Comparison of ENCODE assay signal across 22 cellular contexts in the genomic region with DNA sequence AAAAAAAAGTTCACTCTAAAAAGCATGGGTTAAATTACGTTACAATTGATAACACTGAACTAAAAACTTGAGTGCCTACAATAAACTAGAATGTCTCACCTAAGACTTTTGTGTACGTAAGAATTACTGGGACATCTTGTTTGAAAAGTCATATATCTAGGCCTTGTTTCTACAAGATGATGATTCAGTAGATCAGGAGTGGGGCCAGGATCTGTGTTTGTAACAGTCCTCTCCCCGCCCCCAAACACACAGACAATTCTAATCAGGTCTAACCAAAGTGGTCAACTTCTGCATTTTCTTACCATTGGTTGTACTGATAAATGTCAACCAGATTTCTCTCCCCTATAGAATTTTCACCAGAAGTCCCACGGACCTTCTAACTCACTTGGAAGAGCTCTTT. TPM values are rescaled to one million over a fixed set of nuclear protein-coding genes. Genes with fewer than 3 reads are reported as not detected.
DNase-seq lines count a peak whose midpoint lies in the region; ATAC-seq and TF ChIP-seq lines count a peak whose summit lies in the region.
"Had no signal": no experiment of that assay in that cellular context is flagged by ENCODE, and none has a peak within 500 bp of the region (broad histone marks: within the 10 kb centered on the region; RNA-seq: fewer than 3 reads in every experiment).

No MANE protein-coding gene starts in this region.

- no peaks in the 10 kb centered on the region for H3K36me3 ChIP-seq in HCT116 (ENCODE audit: control insufficient read depth in 1 of 2, insufficient read depth in 2 of 2, low read length in 2 of 2)
- H3K36me3 ChIP-seq in PC-9 (ENCODE audit: low read depth), result no peaks in the 10 kb centered on the region
- H3K36me3 ChIP-seq: HAP-1 had no signal

- H3K79me2 ChIP-seq in HCT116 (ENCODE audit: insufficient read depth, low read length) (no peaks in the 10 kb centered on the region), PC-9 (ENCODE audit: low read depth) (no peaks in the 10 kb centered on the region)

- no peak for TF ChIP-seq RAD21 in HCT116 (IDR thresholded peaks at IDR 0.05; ENCODE audit: low read depth)

- H3K4me3 ChIP-seq in HCT116 (replicated peaks in 1 of 2; ENCODE audit: low read depth in 1 of 2, low read length in 2 of 2) (peak overlapping the region in 1 of 2 experiments; percentile 59; a peak in 1 of 4 replicates), PC-9 (no peak overlapping the region; the same call in 1 of the 2 replicates), astrocyte of the spinal cord (ENCODE audit: low read depth, low read length) (no peak overlapping the region)
- H3K4me3 ChIP-seq: A549, GM23248, HAP-1 had no signal

- BruUV-seq in HCT116 (replicated peaks; lab: Mats Ljungman, UMichigan), result no TSS peak
- no TSS peak for BruUV-seq in PC-9 (replicated peaks; lab: Mats Ljungman, UMichigan)

- no peak for ATAC-seq in HCT116
- ATAC-seq: SK-N-SH treated with all-trans-retinoic acid at 6 μM for 48 hours had no signal

- no peaks in the 10 kb centered on the region for H3K9me3 ChIP-seq in HCT116 (ENCODE audit: control insufficient read depth in 1 of 2, insufficient read depth in 1 of 2, low read depth in 1 of 2, low read length in 2 of 2)
- H3K9me3 ChIP-seq in PC-9 (ENCODE audit: insufficient read depth, low read depth), result no peaks in the 10 kb centered on the region; the same call in 1 of the 2 replicates
- H3K9me3 ChIP-seq: A549, HAP-1 had no signal

- H3F3A ChIP-seq in PC-9 (ENCODE audit: insufficient read depth, low read depth), result peaks cover 11% of the 10 kb centered on the region; the same call in 1 of the 2 replicates

- H3K9me2 ChIP-seq in HCT116 (ENCODE audit: insufficient read depth) (no peaks in the 10 kb centered on the region), PC-9 (ENCODE audit: insufficient read depth) (no peaks in the 10 kb centered on the region)

- DNase-seq in HCT116 (ENCODE audit: low read depth, low spot score) (no peak), PC-9 (no peak), astrocyte of the spinal cord (ENCODE audit: low read depth, low spot score) (peak; percentile 12), iris pigment epithelial cell (ENCODE audit: low read depth) (peak; percentile 21), kidney tubule cell (ENCODE audit: low spot score) (no peak), DMS 273 treated with DMSO at 0.1 percent for 48 hours (lab: John Stamatoyannopoulos, UW) (no peak), LoVo (ENCODE audit: low spot score) (no peak), cerebellum (ENCODE audit: low spot score) (no peak)
- DNase-seq: CD4-positive, alpha-beta T cell; COR-L47; DMS153; GM23248; MV-4-11; NCI-H1417; NCI-H1694 treated with DMSO at 0.1 percent for 48 hours; NCI-H2081 treated with DMSO at 0.1 percent for 48 hours; NCI-H446; NCI-H526 treated with DMSO at 0.1 percent for 48 hours had no signal

- H3K4me2 ChIP-seq in HCT116 (ENCODE audit: low read length), result peak overlapping the region; percentile 95
- H3K4me2 ChIP-seq in PC-9, result peak overlapping the region; percentile 90
- H3K4me2 ChIP-seq: KMS-11 had no signal

- H3K4me1 ChIP-seq in HCT116 (ENCODE audit: control insufficient read depth in 1 of 2, insufficient read depth in 2 of 2, low read length in 2 of 2) (peaks cover 15 to 23% of the 10 kb centered on the region in 2 experiments), PC-9 (replicated peaks; ENCODE audit: insufficient read depth) (peaks cover 36% of the 10 kb centered on the region)
- H3K4me1 ChIP-seq: HAP-1 had no signal

- intact Hi-C loops in HCT116 (cut with micrococcal nuclease), result no loop called here
- intact Hi-C loops in PC-9 (cut with micrococcal nuclease; ENCODE audit: unreplicated experiment), result no loop called here

- H2AFZ ChIP-seq in HCT116 (ENCODE audit: low read depth, low read length, poor library complexity, severe bottlenecking) (no peak overlapping the region), PC-9 (no peak overlapping the region)
- H2AFZ ChIP-seq: GM23248 had no signal

- H3K27ac ChIP-seq in HCT116 (ENCODE audit: low read depth, low read length), result no peak overlapping the region
- peak overlapping the region; percentile 86 for H3K27ac ChIP-seq in PC-9
- H3K27ac ChIP-seq: GM23248, KMS-11 had no signal

- RAD21 ChIA-PET in HCT116 (lab: Charles Lee; ENCODE audit: low non-redundant PET in 1 of 2, low total read pairs in 2 of 2, uncharacterized antibody in 2 of 2, unreplicated experiment in 2 of 2), result no interaction called here

- CTCF ChIA-PET in HCT116 (lab: Charles Lee) (no interaction called here), PC-9 (lab: Charles Lee) (no interaction called here)

- in situ Hi-C loops in astrocyte of the spinal cord (cut with HindIII; ENCODE audit: low sequenced_read_pairs), result no loop called here

- 0 out of 2 replicates have a peak overlapping the region, but pooled peaks have one; percentile 59 for H3K9ac ChIP-seq in HCT116 (ENCODE audit: low read length)
- H3K9ac ChIP-seq: GM23248, KMS-11 had no signal

- H3K27me3 ChIP-seq in HCT116 (ENCODE audit: insufficient read depth, low read length), result no peaks in the 10 kb centered on the region
- H3K27me3 ChIP-seq in PC-9 (ENCODE audit: insufficient read depth, low read depth), result no peaks in the 10 kb centered on the region

- POLR2A ChIA-PET in HCT116 (lab: Charles Lee) (no interaction called here), PC-9 (lab: Charles Lee; ENCODE audit: unreplicated experiment) (no interaction called here)

- TF ChIP-seq CTCF in HCT116 (IDR thresholded peaks at IDR 0.05 in 2 of 3, conservative IDR thresholded peaks at IDR 0.05 in 1 of 3; ENCODE audit: borderline replicate concordance in 1 of 3, insufficient read depth in 1 of 3, low read depth in 2 of 3, low read length in 2 of 3), result no peak
- no peak for TF ChIP-seq CTCF in PC-9 (conservative IDR thresholded peaks at IDR 0.05)
- TF ChIP-seq CTCF in astrocyte of the spinal cord (IDR thresholded peaks at IDR 0.05; ENCODE audit: low read depth, low read length), result no peak

- TF ChIP-seq POLR2A in HCT116 (IDR thresholded peaks at IDR 0.05; ENCODE audit: borderline replicate concordance, extremely low read depth, insufficient read depth, insufficient read length), result no peak

- H4K20me1 ChIP-seq in HCT116 (ENCODE audit: insufficient read depth), result no peaks in the 10 kb centered on the region
- no peaks in the 10 kb centered on the region for H4K20me1 ChIP-seq in PC-9 (ENCODE audit: insufficient read depth)

TF ChIP-seq in HCT116, 20 proteins besides CTCF, POLR2A, EP300 and RAD21:
- no peak for TF ChIP-seq FOSL1 (IDR thresholded peaks at IDR 0.05; ENCODE audit: low read depth)
- TF ChIP-seq EGR1 (IDR thresholded peaks at IDR 0.05; ENCODE audit: low read depth), result no peak
- TF ChIP-seq POLR2AphosphoS5 (IDR thresholded peaks at IDR 0.05; ENCODE audit: low read depth, low read length), result no peak
- TF ChIP-seq CBX3 (IDR thresholded peaks at IDR 0.05; ENCODE audit: low read depth), result no peak
- TF ChIP-seq ELF1 (IDR thresholded peaks at IDR 0.05; ENCODE audit: borderline replicate concordance, low read depth), result no peak
- no peak for TF ChIP-seq EZH2phosphoT487 (IDR thresholded peaks at IDR 0.05; ENCODE audit: borderline replicate concordance)
- no peak for TF ChIP-seq ZNF274 (IDR thresholded peaks at IDR 0.05; ENCODE audit: low read depth, low read length)
- TF ChIP-seq YY1 (IDR thresholded peaks at IDR 0.05; ENCODE audit: extremely low read depth, insufficient replicate concordance, low read depth, low read length), result no peak
- no peak for TF ChIP-seq EZH2 (IDR thresholded peaks at IDR 0.05)
- no peak for TF ChIP-seq CEBPB (IDR thresholded peaks at IDR 0.05; ENCODE audit: low read depth)
- TF ChIP-seq SIN3A (IDR thresholded peaks at IDR 0.05; ENCODE audit: low read depth), result no peak
- no peak for TF ChIP-seq SP1 (IDR thresholded peaks at IDR 0.05; ENCODE audit: low read depth)
- TF ChIP-seq, protein P1, sequence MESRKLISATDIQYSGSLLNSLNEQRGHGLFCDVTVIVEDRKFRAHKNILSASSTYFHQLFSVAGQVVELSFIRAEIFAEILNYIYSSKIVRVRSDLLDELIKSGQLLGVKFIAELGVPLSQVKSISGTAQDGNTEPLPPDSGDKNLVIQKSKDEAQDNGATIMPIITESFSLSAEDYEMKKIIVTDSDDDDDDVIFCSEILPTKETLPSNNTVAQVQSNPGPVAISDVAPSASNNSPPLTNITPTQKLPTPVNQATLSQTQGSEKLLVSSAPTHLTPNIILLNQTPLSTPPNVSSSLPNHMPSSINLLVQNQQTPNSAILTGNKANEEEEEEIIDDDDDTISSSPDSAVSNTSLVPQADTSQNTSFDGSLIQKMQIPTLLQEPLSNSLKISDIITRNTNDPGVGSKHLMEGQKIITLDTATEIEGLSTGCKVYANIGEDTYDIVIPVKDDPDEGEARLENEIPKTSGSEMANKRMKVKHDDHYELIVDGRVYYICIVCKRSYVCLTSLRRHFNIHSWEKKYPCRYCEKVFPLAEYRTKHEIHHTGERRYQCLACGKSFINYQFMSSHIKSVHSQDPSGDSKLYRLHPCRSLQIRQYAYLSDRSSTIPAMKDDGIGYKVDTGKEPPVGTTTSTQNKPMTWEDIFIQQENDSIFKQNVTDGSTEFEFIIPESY (IDR thresholded peaks at IDR 0.05; ENCODE audit: extremely low read depth, insufficient replicate concordance, low read length), result no peak

RNA-seq across cellular contexts. Expression of gene RAMACL, which starts 56.9 kb away (rescaled TPM):
- total RNA-seq in HCT116 (2021; ENCODE audit: unreplicated experiment) (0.15 TPM), PC-9 (2021) (0.52 and 0.73 TPM in 2 replicates), cerebellum (3.5 TPM)
- polyA plus RNA-seq in HCT116 (2012), result 0.05 and 0.08 TPM in 2 replicates

Comparison
In these comparisons a context has a peak if more than half of its experiments do, and no peak if none do; other contexts are left out.
1. DNase-seq: peak in astrocyte of the spinal cord (single experiment) and iris pigment epithelial cell (single experiment); none in HCT116 (single experiment), PC-9 (0 of 2), kidney tubule cell (single experiment), DMS 273 treated with DMSO at 0.1 percent for 48 hours (single experiment), LoVo (single experiment) and cerebellum (single experiment).